15 cellular contexts compared by ENCODE assay signal in genomic region chr1:45913925-45914501, GRCh38.
DNase-seq lines count a peak whose midpoint lies in the region; ATAC-seq and TF ChIP-seq lines count a peak whose summit lies in the region.
"Had no signal": no experiment of that assay in that cellular context is flagged by ENCODE, and none has a peak within 500 bp of the region (broad histone marks: within the 10 kb centered on the region; RNA-seq: fewer than 3 reads in every experiment).

No MANE protein-coding gene starts in this region.

- no peak overlapping the region for H3K27ac ChIP-seq in breast epithelium
- H3K27ac ChIP-seq in vagina, result peak overlapping the region; percentile 41
- no peak overlapping the region for H3K27ac ChIP-seq in thyroid gland

- H3K27ac Mint-ChIP-seq in MCF 10A (ENCODE audit: low read depth, unreplicated experiment) (peak overlapping the region; percentile 14), nephron (peak overlapping the region; percentile 56 to 83 (median 70))

- CTCF ChIA-PET in MCF 10A (lab: Yijun Ruan, JAX), result interaction anchor here (0.8 to 1.0 kb wide), 2 partner anchors 12 to 15 kb away, joined by 3 read pairs; no protein-coding TSS in a partner anchor

- H3K9me3 Mint-ChIP-seq in MCF 10A (ENCODE audit: unreplicated experiment), result no peaks in the 10 kb centered on the region
- no peaks in the 10 kb centered on the region for H3K9me3 Mint-ChIP-seq in nephron
- H3K9me3 Mint-ChIP-seq: activated T-cell treated with anti-CD3 and anti-CD28 coated beads, Interleukin-2, amount 50 U/mL, for 24 hours; H9; naive B cell; type B pancreatic cell had no signal

- peaks cover 14% of the 10 kb centered on the region for H3K4me1 Mint-ChIP-seq in MCF 10A (ENCODE audit: insufficient read depth, unreplicated experiment)
- H3K4me1 Mint-ChIP-seq in nephron, result peaks cover 25% of the 10 kb centered on the region

- H3K27me3 Mint-ChIP-seq in MCF 10A (ENCODE audit: insufficient read depth, unreplicated experiment), result no peaks in the 10 kb centered on the region
- H3K27me3 Mint-ChIP-seq in nephron (ENCODE audit: low read depth), result no peaks in the 10 kb centered on the region
- H3K27me3 Mint-ChIP-seq: activated T-cell treated with anti-CD3 and anti-CD28 coated beads, Interleukin-2, amount 50 U/mL, for 24 hours; naive B cell; type B pancreatic cell had no signal

- H3K27me3 ChIP-seq in breast epithelium (no peaks in the 10 kb centered on the region), vagina (no peaks in the 10 kb centered on the region), thyroid gland (no peaks in the 10 kb centered on the region)

- DNase-seq in MCF 10A (ENCODE audit: unreplicated experiment) (no peak), breast epithelium (ENCODE audit: low spot score in 2 of 2) (no peak), Right ventricle myocardium superior (no peak), vagina (ENCODE audit: extremely low spot score in 2 of 2) (no peak), NCI-H748 treated with DMSO at 0.1 percent for 48 hours (lab: John Stamatoyannopoulos, UW) (no peak), nucleus accumbens (lab: John Stamatoyannopoulos, UW) (no peak), thyroid gland (no peak)
- DNase-seq: activated T-cell treated with anti-CD3 and anti-CD28 coated beads, Interleukin-2, amount 50 U/mL, for 24 hours; H9; MV-4-11; naive B cell; SW 1271 had no signal

- no peak for TF ChIP-seq CTCF in MCF 10A (IDR thresholded peaks at IDR 0.05; ENCODE audit: unreplicated experiment)
- TF ChIP-seq CTCF in breast epithelium (IDR thresholded peaks at IDR 0.05), result no peak
- TF ChIP-seq CTCF in nephron (IDR thresholded peaks at IDR 0.05; ENCODE audit: unreplicated experiment in 3 of 3), result no peak
- TF ChIP-seq CTCF in vagina (IDR thresholded peaks at IDR 0.05), result no peak
- TF ChIP-seq CTCF in thyroid gland (IDR thresholded peaks at IDR 0.05), result no peak

- H3K36me3 ChIP-seq in breast epithelium, result no peaks in the 10 kb centered on the region
- H3K36me3 ChIP-seq in vagina, result no peaks in the 10 kb centered on the region
- H3K36me3 ChIP-seq in thyroid gland, result no peaks in the 10 kb centered on the region

- H3K4me3 ChIP-seq in breast epithelium, result no peak overlapping the region
- no peak overlapping the region for H3K4me3 ChIP-seq in vagina
- no peak overlapping the region for H3K4me3 ChIP-seq in thyroid gland (replicated peaks in 1 of 3)

- H3K9me3 ChIP-seq in breast epithelium (no peaks in the 10 kb centered on the region), vagina (no peaks in the 10 kb centered on the region), thyroid gland (no peaks in the 10 kb centered on the region)

- intact Hi-C loops in MCF 10A (cut with micrococcal nuclease) (no loop called here), breast epithelium (cut with DNase I; ENCODE audit: low total_unique reads) (no loop called here), Right ventricle myocardium superior (cut with DNase I) (no loop called here), vagina (cut with DNase I) (no loop called here), thyroid gland (cut with DNase I) (no loop called here)

- no peaks in the 10 kb centered on the region for H3K36me3 Mint-ChIP-seq in MCF 10A (ENCODE audit: insufficient read depth, unreplicated experiment)
- peaks cover 4% of the 10 kb centered on the region for H3K36me3 Mint-ChIP-seq in nephron (ENCODE audit: low read depth)
- H3K36me3 Mint-ChIP-seq: naive B cell, type B pancreatic cell had no signal

- POLR2A ChIA-PET in MCF 10A (lab: Yijun Ruan, JAX), result interaction anchor here (0.9 to 2.9 kb wide), 6 partner anchors 10 to 268 kb away, joined by 3 to 7 read pairs (median 5); no protein-coding TSS in a partner anchor

- no TSS peak for BruUV-seq in MCF 10A (replicated peaks; lab: Mats Ljungman, UMichigan)

- ATAC-seq in Right ventricle myocardium superior (ENCODE audit: poor library complexity), result peak; percentile 74
- ATAC-seq: activated CD4-positive, CD25-positive, alpha-beta regulatory T cell treated with anti-CD3 and anti-CD28 coated beads, Interleukin-2, amount 50 U/mL, for 24 hours had no signal

- no peaks in the 10 kb centered on the region for H3K4me1 ChIP-seq in breast epithelium
- H3K4me1 ChIP-seq in vagina, result peaks cover 10% of the 10 kb centered on the region
- H3K4me1 ChIP-seq in thyroid gland, result no peaks in the 10 kb centered on the region

- H3K4me3 Mint-ChIP-seq in MCF 10A (ENCODE audit: unreplicated experiment) (no peak overlapping the region), nephron (no peak overlapping the region)
- H3K4me3 Mint-ChIP-seq: activated T-cell treated with anti-CD3 and anti-CD28 coated beads, Interleukin-2, amount 50 U/mL, for 24 hours; H9 had no signal

- no peak for TF ChIP-seq POLR2A in breast epithelium (IDR thresholded peaks at IDR 0.05)
- TF ChIP-seq POLR2A in vagina (IDR thresholded peaks at IDR 0.05), result no peak
- TF ChIP-seq POLR2A in thyroid gland (IDR thresholded peaks at IDR 0.05), result no peak

- 52 to 54% methylated on average over 2 of the region's 2 CpGs for WGBS in thyroid gland, 2 donors
